Comparison of ENCODE assay signal across 22 cellular contexts in genomic region chr5:77255617-77256016, GRCh38. TPM values are rescaled to one million over a fixed set of nuclear protein-coding genes. Genes with fewer than 3 reads are reported as not detected.
"Had no signal": no experiment of that assay in that cellular context is flagged by ENCODE, and none has a peak within 500 bp of the region (broad histone marks: within the 10 kb centered on the region; RNA-seq: fewer than 3 reads in every experiment).

No MANE protein-coding gene starts in this region.

- H3K4me1 ChIP-seq: ascending aorta, foreskin keratinocyte, heart left ventricle, left lung, sigmoid colon had no signal

- H3K27ac ChIP-seq: ascending aorta, brain microvascular endothelial cell, foreskin keratinocyte, heart left ventricle, left lung, sigmoid colon, VCaP had no signal

- H3K9me3 ChIP-seq: ascending aorta, heart left ventricle, left lung, sigmoid colon had no signal

- H3K36me3 ChIP-seq: ascending aorta, brain microvascular endothelial cell, heart left ventricle, left lung, sigmoid colon had no signal

- H3K27me3 ChIP-seq: ascending aorta, brain microvascular endothelial cell, heart left ventricle, left lung, sigmoid colon had no signal

- H3K4me3 ChIP-seq: ascending aorta, heart left ventricle, left lung, lung, sigmoid colon had no signal

- DNase-seq: activated CD4-positive, alpha-beta T cell treated with anti-CD3 and anti-CD28 coated beads for 4 hours; activated CD4-positive, alpha-beta T cell treated with anti-CD3 and anti-CD28 coated beads, Interleukin-2, amount 50 U/mL, for 4 hours; activated CD8-positive, alpha-beta memory T cell treated with anti-CD3 and anti-CD28 coated beads for 24 hours; activated gamma-delta T cell; activated naive CD4-positive, alpha-beta T cell treated with anti-CD3 and anti-CD28 coated beads, Interleukin-2, amount 10 ng/mL, durations not matched to agents 7 days and 5 days; activated naive CD8-positive, alpha-beta T cell treated with anti-CD3 and anti-CD28 coated beads, Interleukin-2, amount 10 ng/mL, durations not matched to agents 7 days and 5 days; brain microvascular endothelial cell; cortex of kidney; foreskin keratinocyte; heart left ventricle; left lung; sigmoid colon; small intestine; stimulated activated CD4-positive, alpha-beta T cell treated with anti-CD3 and anti-CD28 coated beads, Interleukin-4, amount 100 ng/mL, for 24 hours; stimulated activated naive CD8-positive, alpha-beta T cell treated with anti-CD3 and anti-CD28 coated beads, Interleukin-15, amount 100 ng/mL, for 72 hours; substantia nigra; T-helper 1 cell had no signal

- ATAC-seq: foreskin keratinocyte; heart left ventricle; left lung; stimulated activated memory B cell treated with anti-CD40 and anti-IgM and Interleukin-4, amounts not matched to agents 10 μg/mL and 1 μg/mL and 100 μg/mL, for 72 hours; stimulated activated naive CD8-positive, alpha-beta T cell treated with anti-CD3 and anti-CD28 coated beads, Interleukin-15, amount 100 ng/mL, for 72 hours had no signal

RNA-seq across cellular contexts. Expression of gene PDE8B, which starts 45.1 kb away (rescaled TPM):
- total RNA-seq: endothelial cell of umbilical vein, foreskin keratinocyte had no signal
- polyA plus RNA-seq: endothelial cell of umbilical vein, foreskin keratinocyte had no signal
